Comparison of ENCODE assay signal across 8 cellular contexts in the genomic region with DNA sequence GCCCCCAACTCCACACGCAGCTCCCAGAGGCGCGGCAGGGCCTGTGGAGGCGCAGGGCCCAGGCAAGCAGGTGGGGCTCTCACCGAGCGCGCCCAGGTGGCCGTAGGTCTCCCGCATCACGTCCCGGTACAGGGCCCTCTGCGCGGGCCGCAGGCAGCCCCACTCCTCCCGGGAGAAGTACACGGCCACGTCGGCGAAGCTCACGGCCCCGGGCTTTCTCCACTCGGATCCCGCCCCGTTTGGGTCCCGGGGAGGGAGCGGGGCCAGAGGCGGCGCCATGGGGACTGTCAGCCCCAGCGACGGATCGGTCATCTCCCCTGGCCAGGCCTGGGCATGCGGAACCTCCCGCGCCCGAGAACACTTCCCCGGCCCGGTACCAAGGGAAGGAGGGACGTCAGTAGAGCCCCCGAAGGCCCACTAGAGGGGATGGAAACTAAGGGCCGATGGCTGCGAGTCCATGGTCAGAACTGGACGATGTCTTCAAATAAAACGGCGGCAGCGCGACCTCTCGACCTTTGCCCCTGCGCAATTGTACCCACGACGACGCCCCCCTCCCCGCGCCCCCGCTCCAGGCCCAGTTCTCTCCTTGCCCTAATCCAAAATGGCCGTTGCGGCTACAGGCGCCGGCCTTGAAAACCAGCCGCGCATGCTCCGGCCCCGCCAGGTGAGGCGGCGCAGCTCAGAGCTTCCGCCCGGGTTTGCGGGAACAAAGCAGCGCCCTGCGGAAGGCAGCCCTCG. TPM values are rescaled to one million over a fixed set of nuclear protein-coding genes. Genes with fewer than 3 reads are reported as not detected.
A peak's percentile ranks its signal among the peaks of the same experiment; 100 is the strongest.
DNase-seq lines count a peak whose midpoint lies in the region; ATAC-seq and TF ChIP-seq lines count a peak whose summit lies in the region.

TSS of gene ZNF747 (minus strand) at position 491 of the 738 bp plus-strand sequence. CDS start at position 312, 179 bp downstream.

- CTCF ChIA-PET in BJ (lab: Yijun Ruan, JAX) = interaction anchor here (1.0 to 2.6 kb wide), 7 partner anchors 9 to 116 kb away, joined by 3 to 13 read pairs (median 5); partner anchors contain the start of genes DCTPP1, PRR14 and ZNF764
- CTCF ChIA-PET in activated CD8-positive, alpha-beta memory T cell treated with anti-CD3 and anti-CD28 coated beads for 36 hours (lab: Charles Lee) = interaction anchor here (0.9 to 3.4 kb wide), 16 partner anchors 9 to 116 kb away, joined by 3 to 31 read pairs (median 6); partner anchors contain the start of genes DCTPP1, ZNF688 and ZNF764

- peak; percentile 71 for ATAC-seq in GM19324 (IDR thresholded peaks at IDR 0.05; ENCODE audit: low FRiP score, unreplicated experiment)
- peak; percentile 84 for ATAC-seq in memory B cell (ENCODE audit: low read depth)

- TF ChIP-seq CTCF in BJ (IDR thresholded peaks at IDR 0.05; ENCODE audit: insufficient read depth, low read depth, low read length) = no peak

- peak within 1 kb of the TSS; percentile 99 for H3K27ac Mint-ChIP-seq in memory B cell

- H3K9me3 Mint-ChIP-seq in memory B cell = no peaks in the 10 kb centered on the region

- H3K27me3 Mint-ChIP-seq in memory B cell = no peaks in the 10 kb centered on the region

- H3K36me3 ChIP-seq in BJ (ENCODE audit: control insufficient read depth, insufficient read depth, low read length) = peaks cover 2% of the 10 kb centered on the region

- H3K4me3 Mint-ChIP-seq in memory B cell = peak within 1 kb of the TSS; percentile 100

- peaks cover 11% of the 10 kb centered on the region for H3K4me1 Mint-ChIP-seq in memory B cell

- H3K4me3 ChIP-seq in BJ (ENCODE audit: low read depth, low read length) = peak within 1 kb of the TSS; percentile 56

- H3K36me3 Mint-ChIP-seq in memory B cell = no peaks in the 10 kb centered on the region

- no peaks in the 10 kb centered on the region for H3K27me3 ChIP-seq in BJ (ENCODE audit: control insufficient read depth, insufficient read depth, low read length)

- POLR2A ChIA-PET in BJ (lab: Charles Lee) = no interaction called here
- POLR2A ChIA-PET in activated CD8-positive, alpha-beta memory T cell treated with anti-CD3 and anti-CD28 coated beads for 36 hours (lab: Charles Lee) = interaction anchor here (0.5 to 3.2 kb wide), 16 partner anchors 9 to 128 kb away, joined by 3 to 35 read pairs (median 5); partner anchors contain the start of genes DCTPP1, ITGAL, PRR14 and ZNF688

- no peak for DNase-seq in BJ (ENCODE audit: low read depth)
- peak; percentile 80 for DNase-seq in HT-29 (ENCODE audit: low spot score)
- peak; percentile 89 for DNase-seq in NK-92 treated with Interleukin-12 subunit alpha and Interleukin-12 subunit beta, amount 100 ng/mL, for 24 hours (lab: John Stamatoyannopoulos, UW)
- DNase-seq in effector CD4-positive, alpha-beta T cell = peak; percentile 94
- peak; percentile 85 to 87 for DNase-seq in memory B cell (ENCODE audit: low spot score in 2 of 2)
- peak; percentile 87 for DNase-seq in stimulated activated CD8-positive, alpha-beta memory T cell treated with anti-CD3 and anti-CD28 coated beads, Interleukin-12 subunit alpha, Interleukin-12 subunit beta, amount 100 ng/mL, for 1 hour (ENCODE audit: low read depth)

RNA-seq across cellular contexts. Expression of gene ZNF747, which starts in this region (rescaled TPM):
- 5.5 and 6.4 TPM in 2 replicates for polyA plus RNA-seq in BJ (2011; rRNA removed)
- 3.8 and 4.9 TPM in 2 replicates for polyA minus RNA-seq in BJ (2011; rRNA and poly(A)+ RNA removed)
- 7.9 and 8.8 TPM in 2 replicates for total RNA-seq in HT-29 (2014; rRNA removed; shearing (Covaris generic))
- 10 to 100 TPM; 13.6 to 15.0 TPM for total RNA-seq in activated CD8-positive, alpha-beta memory T cell treated with anti-CD3 and anti-CD28 coated beads for 36 hours
